In the genomic region with DNA sequence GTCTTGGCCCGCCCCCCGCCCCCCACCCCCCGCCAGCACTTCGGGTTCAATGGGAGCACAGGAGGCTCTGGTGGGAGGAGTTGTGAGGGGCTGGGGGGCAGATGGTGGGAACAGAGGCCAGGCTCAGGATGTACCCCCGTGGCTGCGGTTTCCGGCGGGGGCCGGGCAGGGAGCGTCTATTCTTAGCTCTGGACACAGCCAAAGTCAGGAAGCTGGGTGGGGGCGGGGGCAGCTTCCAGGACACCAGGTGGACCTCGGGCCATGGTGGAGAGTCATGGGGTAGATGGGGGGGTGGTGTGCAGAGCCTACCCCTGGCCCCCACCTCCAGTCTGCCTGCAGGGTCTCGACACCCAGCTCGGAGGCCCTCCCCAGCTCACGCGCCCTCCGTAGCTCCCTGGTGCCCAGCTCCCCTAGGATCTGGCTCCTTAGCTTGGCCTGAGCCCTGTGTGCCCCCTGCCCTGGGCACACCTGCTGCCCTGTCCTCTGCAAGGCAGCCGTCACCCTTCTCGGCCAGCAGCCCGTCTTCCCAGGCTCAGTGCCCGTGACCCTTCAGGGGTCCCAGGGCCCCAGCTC, we compare ENCODE assay signal across 17 cellular contexts. TPM values are rescaled to one million over a fixed set of nuclear protein-coding genes. Genes with fewer than 3 reads are reported as not detected.
A peak's percentile ranks its signal among the peaks of the same experiment; 100 is the strongest.
DNase-seq lines count a peak whose midpoint lies in the region; ATAC-seq, FAIRE-seq and TF ChIP-seq lines count a peak whose summit lies in the region.
"Had no signal": no experiment of that assay in that cellular context is flagged by ENCODE, and none has a peak within 500 bp of the region (broad histone marks: within the 10 kb centered on the region; RNA-seq: fewer than 3 reads in every experiment).

No MANE protein-coding gene starts in this region.

- H3K4me3 ChIP-seq in liver (ENCODE audit: low read depth in 1 of 3, low read length in 3 of 3), result no peak overlapping the region
- H3K4me3 ChIP-seq in HepG2 (replicated peaks in 1 of 3; ENCODE audit: insufficient read depth in 1 of 3, low read depth in 2 of 3, low read length in 3 of 3), result no peak overlapping the region
- H3K4me3 ChIP-seq in choroid plexus epithelial cell (ENCODE audit: low read depth, low read length), result no peak overlapping the region
- H3K4me3 ChIP-seq in mesenchymal stem cell (ENCODE audit: insufficient read depth in 1 of 2, low read depth in 1 of 2, low read length in 2 of 2), result no peak overlapping the region
- H3K4me3 ChIP-seq: PC-9, skin epidermis had no signal

- H3K4me2 ChIP-seq in HepG2 (ENCODE audit: low read depth, low read length) (no peak overlapping the region), mesenchymal stem cell (ENCODE audit: low read length, poor library complexity, severe bottlenecking) (peak overlapping the region; percentile 11)
- H3K4me2 ChIP-seq: PC-9 had no signal

- no peak for TF ChIP-seq EP300 in HepG2 (IDR thresholded peaks at IDR 0.05; ENCODE audit: low read depth in 2 of 2, low read length in 2 of 2)
- TF ChIP-seq EP300 in HepG2 (CRISPR knock-in tag; IDR thresholded peaks at IDR 0.05; ENCODE audit: borderline replicate concordance), result no peak

- TF ChIP-seq CTCF in liver (IDR thresholded peaks at IDR 0.05; ENCODE audit: low read depth, low read length, missing input control) (no peak), HepG2 (CRISPR knock-in tag; IDR thresholded peaks at IDR 0.05) (no peak), choroid plexus epithelial cell (conservative IDR thresholded peaks at IDR 0.05; ENCODE audit: low read depth, low read length) (no peak), MCF 10A (IDR thresholded peaks at IDR 0.05; ENCODE audit: unreplicated experiment) (no peak)

- no peak for TF ChIP-seq POLR2A in HepG2 (IDR thresholded peaks at IDR 0.05; ENCODE audit: insufficient read depth in 1 of 2, low read depth in 2 of 2, low read length in 2 of 2)

- no peaks in the 10 kb centered on the region for H3K27me3 Mint-ChIP-seq in MCF 10A (ENCODE audit: insufficient read depth, unreplicated experiment)
- H3K27me3 Mint-ChIP-seq: effector memory CD8-positive, alpha-beta T cell had no signal

- H2AFZ ChIP-seq in HepG2 (ENCODE audit: low read length) (no peak overlapping the region), mesenchymal stem cell (ENCODE audit: low read depth, low read length) (no peak overlapping the region)
- H2AFZ ChIP-seq: PC-9 had no signal

- H3K9me3 Mint-ChIP-seq in MCF 10A (ENCODE audit: unreplicated experiment), result no peaks in the 10 kb centered on the region
- H3K9me3 Mint-ChIP-seq: activated T-cell treated with anti-CD3 and anti-CD28 coated beads, Interleukin-2, amount 50 U/mL, for 72 hours; effector memory CD8-positive, alpha-beta T cell; neural crest cell had no signal

- H3K36me3 Mint-ChIP-seq in MCF 10A (ENCODE audit: insufficient read depth, unreplicated experiment), result peaks cover 4% of the 10 kb centered on the region

- H3K18ac ChIP-seq in mesenchymal stem cell (ENCODE audit: low read depth in 1 of 2, low read length in 2 of 2), result peak overlapping the region in 1 of 2 experiments; percentile 67

- H3K14ac ChIP-seq in mesenchymal stem cell (ENCODE audit: low read length in 2 of 2), result no peak overlapping the region

- H4K91ac ChIP-seq in mesenchymal stem cell (ENCODE audit: low read length), result peak overlapping the region; percentile 23

- H2BK120ac ChIP-seq in mesenchymal stem cell (ENCODE audit: low read depth, low read length), result peak overlapping the region; percentile 50

- H3K9ac ChIP-seq in liver (ENCODE audit: low read depth in 1 of 2, low read length in 2 of 2) (no peak overlapping the region), HepG2 (ENCODE audit: insufficient read depth, low read depth, low read length) (no peak overlapping the region), mesenchymal stem cell (ENCODE audit: low read length) (no peak overlapping the region)

- in situ Hi-C loops in HepG2 (cut with HindIII; ENCODE audit: extremely low pct_ligation_motif_present, low pct_unique_long_range_greater_than_20kb), result no loop called here

- H3K4me1 ChIP-seq in liver (ENCODE audit: control insufficient read depth in 4 of 4, insufficient read depth in 4 of 4, low read length in 3 of 4) (peaks cover 0 to 8% (median 4%) of the 10 kb centered on the region in 4 donors), HepG2 (ENCODE audit: insufficient read depth, low read length) (peaks cover 40% of the 10 kb centered on the region), mesenchymal stem cell (ENCODE audit: control insufficient read depth, insufficient read depth, low read depth, low read length) (peaks cover 48% of the 10 kb centered on the region)
- H3K4me1 ChIP-seq: foreskin keratinocyte had no signal

- H3K9me3 ChIP-seq in liver (ENCODE audit: control insufficient read depth in 4 of 4, low read length in 3 of 4) (no peaks in the 10 kb centered on the region), HepG2 (ENCODE audit: low read length) (no peaks in the 10 kb centered on the region), mesenchymal stem cell (ENCODE audit: control insufficient read depth, low read length) (no peaks in the 10 kb centered on the region)

- peaks cover 9% of the 10 kb centered on the region for H3K4me1 Mint-ChIP-seq in MCF 10A (ENCODE audit: insufficient read depth, unreplicated experiment)

- no peaks in the 10 kb centered on the region for H3K79me2 ChIP-seq in HepG2 (ENCODE audit: insufficient read depth, low read length)

- intact Hi-C loops in HepG2 (cut with micrococcal nuclease; ENCODE audit: unreplicated experiment) (no loop called here), MCF 10A (cut with micrococcal nuclease) (no loop called here)

- no peak overlapping the region for H3K27ac Mint-ChIP-seq in MCF 10A (ENCODE audit: low read depth, unreplicated experiment)
- H3K27ac Mint-ChIP-seq: activated T-cell treated with anti-CD3 and anti-CD28 coated beads, Interleukin-2, amount 50 U/mL, for 72 hours had no signal

- ATAC-seq in HepG2, result no peak
- ATAC-seq: activated T-cell treated with anti-CD3 and anti-CD28 coated beads, Interleukin-2, amount 50 U/mL, for 72 hours; effector memory CD8-positive, alpha-beta T cell; foreskin keratinocyte had no signal

- no TSS peak for BruUV-seq in HepG2 (replicated peaks; lab: Mats Ljungman, UMichigan)
- no TSS peak for BruUV-seq in MCF 10A (replicated peaks; lab: Mats Ljungman, UMichigan)

- peak overlapping the region in 1 of 2 experiments; percentile 45 for H2BK12ac ChIP-seq in mesenchymal stem cell (ENCODE audit: low read length in 2 of 2)

- H2BK15ac ChIP-seq in mesenchymal stem cell (ENCODE audit: low read depth, poor library complexity, severe bottlenecking), result no peak overlapping the region

- H3K36me3 ChIP-seq in liver (ENCODE audit: control insufficient read depth in 4 of 4, insufficient read depth in 3 of 4, low read depth in 1 of 4, low read length in 3 of 4) (peaks cover 4 to 18% (median 7%) of the 10 kb centered on the region in 4 donors), HepG2 (replicated peaks in 1 of 2; ENCODE audit: control insufficient read depth in 1 of 2, insufficient read depth in 2 of 2, low read length in 2 of 2) (peaks cover 3 to 13% of the 10 kb centered on the region in 2 experiments; a peak in 2 of 5 replicates), mesenchymal stem cell (ENCODE audit: control insufficient read depth in 1 of 2, insufficient read depth in 2 of 2, low read depth in 1 of 2, low read length in 2 of 2) (peaks cover 17 to 48% of the 10 kb centered on the region in 2 experiments)

- H3K4ac ChIP-seq in mesenchymal stem cell (ENCODE audit: low read depth in 1 of 2, low read length in 2 of 2), result peak overlapping the region in 1 of 2 experiments; percentile 9

- H3K4me3 Mint-ChIP-seq in MCF 10A (ENCODE audit: unreplicated experiment), result no peak overlapping the region
- H3K4me3 Mint-ChIP-seq: activated T-cell treated with anti-CD3 and anti-CD28 coated beads, Interleukin-2, amount 50 U/mL, for 72 hours; effector memory CD8-positive, alpha-beta T cell had no signal

- no peaks in the 10 kb centered on the region for H4K20me1 ChIP-seq in HepG2 (ENCODE audit: insufficient read depth, low read length)

- H3K27ac ChIP-seq in liver (ENCODE audit: low read depth in 1 of 2, low read length in 2 of 2), result peak overlapping the region; percentile 64 to 73
- H3K27ac ChIP-seq in HepG2 (ENCODE audit: extremely low read length, insufficient read depth, low read length), result no peak overlapping the region
- no peak overlapping the region for H3K27ac ChIP-seq in mesenchymal stem cell (ENCODE audit: low read length, poor library complexity, severe bottlenecking)
- H3K27ac ChIP-seq: foreskin keratinocyte, PC-9 had no signal

- H3K79me1 ChIP-seq in mesenchymal stem cell (replicated peaks; ENCODE audit: low read length, poor library complexity, severe bottlenecking), result peaks cover 22% of the 10 kb centered on the region

- TF ChIP-seq RAD21 in liver (IDR thresholded peaks at IDR 0.05) (no peak), HepG2 (CRISPR knock-in tag; IDR thresholded peaks at IDR 0.05) (no peak)

- DNase-seq in HepG2 (ENCODE audit: low spot score) (no peak), choroid plexus epithelial cell (ENCODE audit: low read depth) (peak; percentile 76), mesenchymal stem cell (no peak), globus pallidus (ENCODE audit: low spot score) (no peak), NCI-H187 treated with DMSO at 0.1 percent for 48 hours (lab: John Stamatoyannopoulos, UW) (no peak), MCF 10A (ENCODE audit: unreplicated experiment) (no peak), HEK293T (ENCODE audit: extremely low spot score) (no peak)
- DNase-seq: activated CD4-positive, alpha-beta T cell treated with anti-CD3 and anti-CD28 coated beads for 4 hours; activated T-cell treated with anti-CD3 and anti-CD28 coated beads, Interleukin-2, amount 50 U/mL, for 72 hours; effector memory CD8-positive, alpha-beta T cell; foreskin keratinocyte; NCI-H1105; NCI-H446 treated with DMSO at 0.1 percent for 48 hours; PC-9 had no signal

- peak overlapping the region; percentile 3 for H2BK5ac ChIP-seq in mesenchymal stem cell (ENCODE audit: low read depth, low read length, poor library complexity, severe bottlenecking)

- peak overlapping the region; percentile 1 for H4K8ac ChIP-seq in mesenchymal stem cell (ENCODE audit: low read length)

- peak overlapping the region; percentile 43 for H2AK5ac ChIP-seq in mesenchymal stem cell (ENCODE audit: low read length, severe bottlenecking)

- no peak overlapping the region for H3K23ac ChIP-seq in mesenchymal stem cell (ENCODE audit: low read length in 2 of 2)

- 62% methylated on average over 21 of the region's 21 CpGs for WGBS in liver
- 64% methylated on average over 14 of the region's 21 CpGs for WGBS in HepG2 (ENCODE audit: low lambda C conversion rate)
- WGBS in mesenchymal stem cell, result 89% methylated on average over 21 of the region's 21 CpGs

- CTCF ChIA-PET in HepG2 (lab: Yijun Ruan, JAX; ENCODE audit: low intra/inter-chr PET ratio, low total read pairs) (no interaction called here), MCF 10A (lab: Yijun Ruan, JAX) (interaction anchor here (0.5 to 0.6 kb wide), 2 partner anchors 307 to 372 kb away, joined by 3 to 5 read pairs; no protein-coding TSS in a partner anchor), HEK293T (lab: Yijun Ruan, JAX) (interaction anchor here (0.6 to 1.6 kb wide), 3 partner anchors 10 to 304 kb away, joined by 3 to 8 read pairs (median 4); no protein-coding TSS in a partner anchor)

- POLR2A ChIA-PET in HepG2 (lab: Yijun Ruan, JAX) (no interaction called here), MCF 10A (lab: Yijun Ruan, JAX) (no interaction called here), HEK293T (lab: Yijun Ruan, JAX) (interaction anchor here (1.4 kb wide), 2 partner anchors 14 to 17 kb away, joined by 3 to 7 read pairs; no protein-coding TSS in a partner anchor)

- H3K27me3 ChIP-seq in liver (ENCODE audit: control insufficient read depth in 4 of 4, insufficient read depth in 4 of 4, low read length in 3 of 4), result no peaks in the 10 kb centered on the region
- H3K27me3 ChIP-seq in HepG2 (ENCODE audit: control insufficient read depth in 1 of 2, insufficient read depth in 2 of 2, low read length in 2 of 2), result peaks cover 0 to 20% of the 10 kb centered on the region in 2 experiments; a peak in 2 of 5 replicates
- no peaks in the 10 kb centered on the region for H3K27me3 ChIP-seq in mesenchymal stem cell (ENCODE audit: control insufficient read depth in 1 of 2, insufficient read depth in 1 of 2, low read length in 2 of 2)

- no peak for FAIRE-seq in HepG2 (lab: Jason Lieb, UNC)

RNA-seq across cellular contexts. Expression of a gene that starts 2.2 kb away (rescaled TPM):
- total RNA-seq in liver (1 to 10 TPM; 1.7 to 6.0 TPM), HepG2 (2016; rRNA removed; fragmentation: Illumina TruSeq; extraction: Trizol) (not detected in 2 replicates), MCF 10A (2022) (not detected in 2 replicates)
- polyA plus RNA-seq in liver (1 to 10 TPM; 5.0 to 5.9 TPM), HepG2 (2011; rRNA removed) (0.05 and 0.09 TPM in 2 replicates)
- not detected in 2 replicates for total RNA-seq in HepG2 (2016; cell fraction: cytosol; rRNA removed; fragmentation: Illumina TruSeq; extraction: Trizol; ENCODE audit: low read depth)
- not detected in 2 replicates for total RNA-seq in HepG2 (2016; cell fraction: insoluble cytoplasmic fraction; rRNA removed; fragmentation: Illumina TruSeq; extraction: Trizol)
- total RNA-seq in HepG2 (2016; cell fraction: membrane; rRNA removed; fragmentation: Illumina TruSeq; extraction: Trizol), result not detected in 2 replicates
- total RNA-seq in HepG2 (2016; cell fraction: nucleus; rRNA removed; fragmentation: Illumina TruSeq; extraction: Trizol), result not detected in 2 replicates
- 0.04 TPM in 2 replicates for polyA plus RNA-seq in HepG2 (2011; cell fraction: cytosol; rRNA removed)
- polyA plus RNA-seq in HepG2 (2011; cell fraction: nucleus; rRNA removed), result 0.11 TPM in 1 of 2 replicates, not detected in the other
- polyA plus RNA-seq in HepG2 (2012), result not detected in 2 replicates
- polyA plus RNA-seq in HepG2 (2016; cell fraction: cytosol; fragmentation: Illumina TruSeq; extraction: Trizol; ENCODE audit: low read depth), result not detected in 2 replicates
- polyA plus RNA-seq in HepG2 (2016; cell fraction: insoluble cytoplasmic fraction; fragmentation: Illumina TruSeq; extraction: Trizol; ENCODE audit: low read depth), result not detected in 2 replicates
- not detected in 2 replicates for polyA plus RNA-seq in HepG2 (2016; cell fraction: membrane; fragmentation: Illumina TruSeq; extraction: Trizol; ENCODE audit: low read depth)
- not detected in 2 replicates for polyA plus RNA-seq in HepG2 (2016; cell fraction: nucleus; fragmentation: Illumina TruSeq; extraction: Trizol; ENCODE audit: insufficient read depth, low read depth)
- polyA minus RNA-seq in HepG2 (2011; rRNA and poly(A)+ RNA removed; ENCODE audit: low replicate concordance), result 0.20 and 1.3 TPM in 2 replicates
- polyA minus RNA-seq in HepG2 (2011; cell fraction: cytosol; rRNA and poly(A)+ RNA removed), result not detected in 2 replicates
- polyA minus RNA-seq in HepG2 (2011; cell fraction: nucleus; rRNA and poly(A)+ RNA removed), result not detected in 2 replicates
- polyA plus RNA-seq in mesenchymal stem cell (2013, experiment 1 of 2), result 6.8 TPM
- 6.9 TPM for polyA plus RNA-seq in mesenchymal stem cell (2013, experiment 2 of 2)
- total RNA-seq: PC-9 had no signal

RNA-seq across cellular contexts. Expression of a gene that starts 17.8 kb away (rescaled TPM):
- total RNA-seq in liver, result 10 to 100 TPM; 12.7 to 13.2 TPM
- polyA plus RNA-seq in liver, result 1 to 10 TPM; 1.9 to 7.4 TPM
- 11.1 and 16.6 TPM in 2 replicates for total RNA-seq in HepG2 (2016; rRNA removed; fragmentation: Illumina TruSeq; extraction: Trizol)
- 2.8 and 3.1 TPM in 2 replicates for total RNA-seq in HepG2 (2016; cell fraction: cytosol; rRNA removed; fragmentation: Illumina TruSeq; extraction: Trizol; ENCODE audit: low read depth)
- 11.2 and 17.9 TPM in 2 replicates for total RNA-seq in HepG2 (2016; cell fraction: insoluble cytoplasmic fraction; rRNA removed; fragmentation: Illumina TruSeq; extraction: Trizol)
- total RNA-seq in HepG2 (2016; cell fraction: membrane; rRNA removed; fragmentation: Illumina TruSeq; extraction: Trizol), result 4.7 and 5.6 TPM in 2 replicates
- 9.0 and 11.6 TPM in 2 replicates for total RNA-seq in HepG2 (2016; cell fraction: nucleus; rRNA removed; fragmentation: Illumina TruSeq; extraction: Trizol)
- polyA plus RNA-seq in HepG2 (2011; rRNA removed), result 10.0 and 11.5 TPM in 2 replicates
- polyA plus RNA-seq in HepG2 (2011; cell fraction: cytosol; rRNA removed), result 6.6 and 11.2 TPM in 2 replicates
- 31.8 and 41.5 TPM in 2 replicates for polyA plus RNA-seq in HepG2 (2011; cell fraction: nucleus; rRNA removed)
- 5.7 and 5.8 TPM in 2 replicates for polyA plus RNA-seq in HepG2 (2012)
- polyA plus RNA-seq in HepG2 (2016; cell fraction: cytosol; fragmentation: Illumina TruSeq; extraction: Trizol; ENCODE audit: low read depth), result 1.7 and 1.8 TPM in 2 replicates
- 10.2 and 13.0 TPM in 2 replicates for polyA plus RNA-seq in HepG2 (2016; cell fraction: insoluble cytoplasmic fraction; fragmentation: Illumina TruSeq; extraction: Trizol; ENCODE audit: low read depth)
- 3.7 and 4.0 TPM in 2 replicates for polyA plus RNA-seq in HepG2 (2016; cell fraction: membrane; fragmentation: Illumina TruSeq; extraction: Trizol; ENCODE audit: low read depth)
- polyA plus RNA-seq in HepG2 (2016; cell fraction: nucleus; fragmentation: Illumina TruSeq; extraction: Trizol; ENCODE audit: insufficient read depth, low read depth), result 28.6 and 30.2 TPM in 2 replicates
- polyA minus RNA-seq in HepG2 (2011; rRNA and poly(A)+ RNA removed; ENCODE audit: low replicate concordance), result 9.7 and 19.5 TPM in 2 replicates
- polyA minus RNA-seq in HepG2 (2011; cell fraction: cytosol; rRNA and poly(A)+ RNA removed), result 5.0 and 5.2 TPM in 2 replicates
- polyA minus RNA-seq in HepG2 (2011; cell fraction: nucleus; rRNA and poly(A)+ RNA removed), result 5.3 and 5.7 TPM in 2 replicates
- polyA plus RNA-seq in mesenchymal stem cell (2013, experiment 1 of 2), result 16.6 TPM
- polyA plus RNA-seq in mesenchymal stem cell (2013, experiment 2 of 2), result 16.4 TPM
- total RNA-seq in MCF 10A (2022), result 24.7 and 25.1 TPM in 2 replicates

RNA-seq across cellular contexts. Expression of a gene that starts 23.6 kb away (rescaled TPM):
- total RNA-seq in liver (under 1 TPM; 0.23 to 0.25 TPM), HepG2 (2016; rRNA removed; fragmentation: Illumina TruSeq; extraction: Trizol) (not detected in 2 replicates), MCF 10A (2022) (not detected in 2 replicates)
- polyA plus RNA-seq in liver (under 1 TPM; 0.25 to 0.95 TPM), HepG2 (2011; rRNA removed) (0.05 and 0.08 TPM in 2 replicates)
- not detected in 2 replicates for total RNA-seq in HepG2 (2016; cell fraction: cytosol; rRNA removed; fragmentation: Illumina TruSeq; extraction: Trizol; ENCODE audit: low read depth)
- total RNA-seq in HepG2 (2016; cell fraction: insoluble cytoplasmic fraction; rRNA removed; fragmentation: Illumina TruSeq; extraction: Trizol), result not detected in 2 replicates
- total RNA-seq in HepG2 (2016; cell fraction: membrane; rRNA removed; fragmentation: Illumina TruSeq; extraction: Trizol), result not detected in 2 replicates
- not detected in 2 replicates for total RNA-seq in HepG2 (2016; cell fraction: nucleus; rRNA removed; fragmentation: Illumina TruSeq; extraction: Trizol)
- polyA plus RNA-seq in HepG2 (2011; cell fraction: cytosol; rRNA removed), result 0.01 and 0.03 TPM in 2 replicates
- 0.14 and 0.17 TPM in 2 replicates for polyA plus RNA-seq in HepG2 (2011; cell fraction: nucleus; rRNA removed)
- polyA plus RNA-seq in HepG2 (2012), result 0.04 TPM in 1 of 2 replicates, not detected in the other
- polyA plus RNA-seq in HepG2 (2016; cell fraction: cytosol; fragmentation: Illumina TruSeq; extraction: Trizol; ENCODE audit: low read depth), result not detected in 2 replicates
- not detected in 2 replicates for polyA plus RNA-seq in HepG2 (2016; cell fraction: insoluble cytoplasmic fraction; fragmentation: Illumina TruSeq; extraction: Trizol; ENCODE audit: low read depth)
- polyA plus RNA-seq in HepG2 (2016; cell fraction: membrane; fragmentation: Illumina TruSeq; extraction: Trizol; ENCODE audit: low read depth), result not detected in 2 replicates
- not detected in 2 replicates for polyA plus RNA-seq in HepG2 (2016; cell fraction: nucleus; fragmentation: Illumina TruSeq; extraction: Trizol; ENCODE audit: insufficient read depth, low read depth)
- 0.02 and 5.9 TPM in 2 replicates for polyA minus RNA-seq in HepG2 (2011; rRNA and poly(A)+ RNA removed; ENCODE audit: low replicate concordance)
- not detected in 2 replicates for polyA minus RNA-seq in HepG2 (2011; cell fraction: cytosol; rRNA and poly(A)+ RNA removed)
- polyA minus RNA-seq in HepG2 (2011; cell fraction: nucleus; rRNA and poly(A)+ RNA removed), result not detected in 2 replicates
- polyA plus RNA-seq in mesenchymal stem cell (2013, experiment 1 of 2), result 5.4 TPM
- polyA plus RNA-seq in mesenchymal stem cell (2013, experiment 2 of 2), result 5.2 TPM
- total RNA-seq: foreskin keratinocyte, PC-9 had no signal

RNA-seq across cellular contexts. Expression of a gene that starts 36.1 kb away (rescaled TPM):
- total RNA-seq in liver (10 to 100 TPM; 28.6 to 35.1 TPM), HepG2 (2016; rRNA removed; fragmentation: Illumina TruSeq; extraction: Trizol) (23.0 and 29.2 TPM in 2 replicates), MCF 10A (2022) (54.7 and 64.7 TPM in 2 replicates)
- polyA plus RNA-seq in liver (10 to 100 TPM; 29.3 to 31.7 TPM), HepG2 (2011; rRNA removed) (23.9 and 24.8 TPM in 2 replicates)
- total RNA-seq in HepG2 (2016; cell fraction: cytosol; rRNA removed; fragmentation: Illumina TruSeq; extraction: Trizol; ENCODE audit: low read depth), result 26.2 and 31.3 TPM in 2 replicates
- 26.2 and 29.0 TPM in 2 replicates for total RNA-seq in HepG2 (2016; cell fraction: insoluble cytoplasmic fraction; rRNA removed; fragmentation: Illumina TruSeq; extraction: Trizol)
- 40.2 and 42.4 TPM in 2 replicates for total RNA-seq in HepG2 (2016; cell fraction: membrane; rRNA removed; fragmentation: Illumina TruSeq; extraction: Trizol)
- total RNA-seq in HepG2 (2016; cell fraction: nucleus; rRNA removed; fragmentation: Illumina TruSeq; extraction: Trizol), result 17.0 TPM in 2 replicates
- 17.7 and 28.8 TPM in 2 replicates for polyA plus RNA-seq in HepG2 (2011; cell fraction: cytosol; rRNA removed)
- 73.5 and 97.4 TPM in 2 replicates for polyA plus RNA-seq in HepG2 (2011; cell fraction: nucleus; rRNA removed)
- 19.0 and 22.8 TPM in 2 replicates for polyA plus RNA-seq in HepG2 (2012)
- polyA plus RNA-seq in HepG2 (2016; cell fraction: cytosol; fragmentation: Illumina TruSeq; extraction: Trizol; ENCODE audit: low read depth), result 33.9 and 35.6 TPM in 2 replicates
- polyA plus RNA-seq in HepG2 (2016; cell fraction: insoluble cytoplasmic fraction; fragmentation: Illumina TruSeq; extraction: Trizol; ENCODE audit: low read depth), result 36.6 TPM in 2 replicates
- 38.7 and 44.5 TPM in 2 replicates for polyA plus RNA-seq in HepG2 (2016; cell fraction: membrane; fragmentation: Illumina TruSeq; extraction: Trizol; ENCODE audit: low read depth)
- 80.7 and 81.4 TPM in 2 replicates for polyA plus RNA-seq in HepG2 (2016; cell fraction: nucleus; fragmentation: Illumina TruSeq; extraction: Trizol; ENCODE audit: insufficient read depth, low read depth)
- 13.9 and 67.7 TPM in 2 replicates for polyA minus RNA-seq in HepG2 (2011; rRNA and poly(A)+ RNA removed; ENCODE audit: low replicate concordance)
- polyA minus RNA-seq in HepG2 (2011; cell fraction: cytosol; rRNA and poly(A)+ RNA removed), result 10.8 and 16.1 TPM in 2 replicates
- 8.7 and 9.7 TPM in 2 replicates for polyA minus RNA-seq in HepG2 (2011; cell fraction: nucleus; rRNA and poly(A)+ RNA removed)
- 91.0 TPM for polyA plus RNA-seq in mesenchymal stem cell (2013, experiment 1 of 2)
- polyA plus RNA-seq in mesenchymal stem cell (2013, experiment 2 of 2), result 88.5 TPM

RNA-seq across cellular contexts. Expression of a gene that starts 51.5 kb away (rescaled TPM):
- total RNA-seq in liver (10 to 100 TPM; 21.7 to 43.6 TPM), HepG2 (2016; rRNA removed; fragmentation: Illumina TruSeq; extraction: Trizol) (14.0 and 29.1 TPM in 2 replicates), MCF 10A (2022) (77.5 and 79.4 TPM in 2 replicates)
- polyA plus RNA-seq in liver (10 to 100 TPM in 1 of 2 donors, 1 to 10 TPM in 1; 9.4 to 27.5 TPM), HepG2 (2011; rRNA removed) (27.2 and 37.0 TPM in 2 replicates)
- 9.9 and 10.2 TPM in 2 replicates for total RNA-seq in HepG2 (2016; cell fraction: cytosol; rRNA removed; fragmentation: Illumina TruSeq; extraction: Trizol; ENCODE audit: low read depth)
- total RNA-seq in HepG2 (2016; cell fraction: insoluble cytoplasmic fraction; rRNA removed; fragmentation: Illumina TruSeq; extraction: Trizol), result 10.6 and 28.5 TPM in 2 replicates
- 19.7 and 20.6 TPM in 2 replicates for total RNA-seq in HepG2 (2016; cell fraction: membrane; rRNA removed; fragmentation: Illumina TruSeq; extraction: Trizol)
- total RNA-seq in HepG2 (2016; cell fraction: nucleus; rRNA removed; fragmentation: Illumina TruSeq; extraction: Trizol), result 25.3 and 29.9 TPM in 2 replicates
- 16.9 and 29.1 TPM in 2 replicates for polyA plus RNA-seq in HepG2 (2011; cell fraction: cytosol; rRNA removed)
- 143 and 182 TPM in 2 replicates for polyA plus RNA-seq in HepG2 (2011; cell fraction: nucleus; rRNA removed)
- polyA plus RNA-seq in HepG2 (2012), result 21.1 and 40.6 TPM in 2 replicates
- 12.9 and 14.1 TPM in 2 replicates for polyA plus RNA-seq in HepG2 (2016; cell fraction: cytosol; fragmentation: Illumina TruSeq; extraction: Trizol; ENCODE audit: low read depth)
- polyA plus RNA-seq in HepG2 (2016; cell fraction: insoluble cytoplasmic fraction; fragmentation: Illumina TruSeq; extraction: Trizol; ENCODE audit: low read depth), result 12.6 and 14.9 TPM in 2 replicates
- polyA plus RNA-seq in HepG2 (2016; cell fraction: membrane; fragmentation: Illumina TruSeq; extraction: Trizol; ENCODE audit: low read depth), result 19.3 and 20.1 TPM in 2 replicates
- 55.9 and 62.9 TPM in 2 replicates for polyA plus RNA-seq in HepG2 (2016; cell fraction: nucleus; fragmentation: Illumina TruSeq; extraction: Trizol; ENCODE audit: insufficient read depth, low read depth)
- polyA minus RNA-seq in HepG2 (2011; rRNA and poly(A)+ RNA removed; ENCODE audit: low replicate concordance), result 76.5 and 865 TPM in 2 replicates
- 29.2 and 33.3 TPM in 2 replicates for polyA minus RNA-seq in HepG2 (2011; cell fraction: cytosol; rRNA and poly(A)+ RNA removed)
- 22.5 and 22.8 TPM in 2 replicates for polyA minus RNA-seq in HepG2 (2011; cell fraction: nucleus; rRNA and poly(A)+ RNA removed)
- 108 TPM for polyA plus RNA-seq in mesenchymal stem cell (2013, experiment 1 of 2)
- 107 TPM for polyA plus RNA-seq in mesenchymal stem cell (2013, experiment 2 of 2)

Comparison
In these comparisons a context has a peak if more than half of its experiments do, and no peak if none do; other contexts are left out.
1. H3K27ac ChIP-seq: peak in liver (2 of 2); none in HepG2 (single experiment) and mesenchymal stem cell (single experiment).